26 cellular contexts compared by ENCODE assay signal in genomic region chr5:16669776-16670175, GRCh38. TPM values are rescaled to one million over a fixed set of nuclear protein-coding genes. Genes with fewer than 3 reads are reported as not detected.
DNase-seq lines count a peak whose midpoint lies in the region; ATAC-seq, FAIRE-seq and TF ChIP-seq lines count a peak whose summit lies in the region.
"Had no signal": no experiment of that assay in that cellular context is flagged by ENCODE, and none has a peak within 500 bp of the region (broad histone marks: within the 10 kb centered on the region; RNA-seq: fewer than 3 reads in every experiment).

No MANE protein-coding gene starts in this region.

- H3K36me3 Mint-ChIP-seq in astrocyte (ENCODE audit: low read depth, unreplicated experiment): peaks cover 17% of the 10 kb centered on the region
- H3K36me3 Mint-ChIP-seq: activated naive CD8-positive, alpha-beta T cell; CD8-positive, alpha-beta T cell; naive thymus-derived CD8-positive, alpha-beta T cell had no signal

- TF ChIP-seq CTCF in astrocyte (IDR thresholded peaks at IDR 0.05; ENCODE audit: insufficient read depth, low read depth, low read length) (no peak), fibroblast of lung (conservative IDR thresholded peaks at IDR 0.05 in 1 of 2, IDR thresholded peaks at IDR 0.05 in 1 of 2; ENCODE audit: low read depth in 1 of 2, low read length in 2 of 2) (no peak), omental fat pad (IDR thresholded peaks at IDR 0.05) (no peak)

- no peaks in the 10 kb centered on the region for H3K27me3 ChIP-seq in astrocyte (ENCODE audit: insufficient read depth, low read length)
- H3K27me3 ChIP-seq in fibroblast of lung (ENCODE audit: control insufficient read depth, insufficient read depth, low read length): no peaks in the 10 kb centered on the region
- H3K27me3 ChIP-seq: MG63, stomach had no signal

- H2AFZ ChIP-seq in astrocyte (ENCODE audit: low read depth, low read length) (no peak overlapping the region), fibroblast of lung (ENCODE audit: low read length) (no peak overlapping the region)

- H3K4me2 ChIP-seq in astrocyte (ENCODE audit: low read length) (no peak overlapping the region), fibroblast of lung (ENCODE audit: extremely low read depth, insufficient read depth, low read length) (no peak overlapping the region)

- no peak overlapping the region for H3K4me3 Mint-ChIP-seq in astrocyte (ENCODE audit: unreplicated experiment)
- H3K4me3 Mint-ChIP-seq: activated B cell treated with CpG ODN at 0.5 μM for 24 hours; activated naive CD8-positive, alpha-beta T cell; CD8-positive, alpha-beta T cell; effector memory CD8-positive, alpha-beta T cell; naive thymus-derived CD8-positive, alpha-beta T cell; T-helper 17 cell had no signal

- no peaks in the 10 kb centered on the region for H3K27me3 Mint-ChIP-seq in astrocyte (ENCODE audit: low read depth, unreplicated experiment)
- H3K27me3 Mint-ChIP-seq: activated B cell treated with CpG ODN at 0.5 μM for 24 hours; activated naive CD8-positive, alpha-beta T cell; naive thymus-derived CD8-positive, alpha-beta T cell had no signal

- H3K4me3 ChIP-seq in astrocyte (ENCODE audit: insufficient read depth, low read depth, low read length) (no peak overlapping the region), fibroblast of lung (replicated peaks in 1 of 4; ENCODE audit: control extremely low read depth in 1 of 4, insufficient read depth in 1 of 4, low read depth in 3 of 4, low read length in 4 of 4) (no peak overlapping the region)
- H3K4me3 ChIP-seq: MG63, stomach had no signal

- ATAC-seq in omental fat pad (ENCODE audit: low FRiP score) (peak; percentile 33), GM19395 (IDR thresholded peaks at IDR 0.05; ENCODE audit: unreplicated experiment) (no peak)
- ATAC-seq: CD8-positive, alpha-beta T cell; effector memory CD8-positive, alpha-beta T cell; HCT116; naive thymus-derived CD8-positive, alpha-beta T cell; T-helper 17 cell had no signal

- H3K79me2 ChIP-seq in astrocyte (ENCODE audit: insufficient read depth, low read length) (no peaks in the 10 kb centered on the region), fibroblast of lung (ENCODE audit: control insufficient read depth, insufficient read depth, low read length) (no peaks in the 10 kb centered on the region)

- no peak for FAIRE-seq in astrocyte (lab: Jason Lieb, UNC)
- no peak for FAIRE-seq in GM19239 (lab: Jason Lieb, UNC)
- FAIRE-seq: kidney, small intestine had no signal

- no peaks in the 10 kb centered on the region for H3K4me1 ChIP-seq in astrocyte (ENCODE audit: insufficient read depth, low read length)
- peaks cover 4% of the 10 kb centered on the region for H3K4me1 ChIP-seq in fibroblast of lung (ENCODE audit: control insufficient read depth, extremely low read depth, insufficient read depth, low read length)

- H3K27ac Mint-ChIP-seq in astrocyte (ENCODE audit: unreplicated experiment): no peak overlapping the region
- H3K27ac Mint-ChIP-seq: activated B cell treated with CpG ODN at 0.5 μM for 24 hours; activated naive CD8-positive, alpha-beta T cell; CD8-positive, alpha-beta T cell; effector memory CD8-positive, alpha-beta T cell; naive thymus-derived CD8-positive, alpha-beta T cell; T-helper 17 cell had no signal

- no peak overlapping the region for H3K27ac ChIP-seq in astrocyte (ENCODE audit: low read depth, low read length)
- no peak overlapping the region for H3K27ac ChIP-seq in fibroblast of lung (ENCODE audit: insufficient read depth, low read length)
- H3K27ac ChIP-seq: HL-60 had no signal

- DNase-seq in EH (ENCODE audit: low read depth) (peak; percentile 81), astrocyte (ENCODE audit: low read depth) (peak; percentile 76), fibroblast of lung (ENCODE audit: low read depth in 2 of 2) (peak; percentile 79 to 91), omental fat pad (ENCODE audit: low spot score) (no peak), DMS53 treated with DMSO at 0.1 percent for 48 hours (lab: John Stamatoyannopoulos, UW; ENCODE audit: unreplicated experiment) (no peak), NCI-H1105 (lab: John Stamatoyannopoulos, UW) (no peak), GM19239 (ENCODE audit: insufficient read length, low spot score) (no peak)
- DNase-seq: activated B cell treated with CpG ODN at 0.5 μM for 24 hours; activated CD8-positive, alpha-beta memory T cell treated with anti-CD3 and anti-CD28 coated beads for 24 hours; caudate nucleus; CD8-positive, alpha-beta T cell; effector memory CD8-positive, alpha-beta T cell; foreskin melanocyte; kidney; MG63; naive thymus-derived CD8-positive, alpha-beta T cell; NCI-H146; SHP77; small intestine; stimulated activated CD4-positive, alpha-beta T cell treated with anti-CD3 and anti-CD28 coated beads, Interleukin-4, amount 100 ng/mL, for 1 hour; stomach; T-helper 17 cell had no signal

- no peaks in the 10 kb centered on the region for H3K9me3 ChIP-seq in astrocyte (ENCODE audit: insufficient read depth, low read depth, low read length)
- H3K9me3 ChIP-seq in fibroblast of lung (ENCODE audit: control insufficient read depth, insufficient read depth, low read depth, low read length): no peaks in the 10 kb centered on the region
- H3K9me3 ChIP-seq: MG63, stomach had no signal

- H3K4me1 Mint-ChIP-seq in astrocyte (ENCODE audit: low read depth, unreplicated experiment): no peaks in the 10 kb centered on the region
- H3K4me1 Mint-ChIP-seq: activated B cell treated with CpG ODN at 0.5 μM for 24 hours had no signal

- H3K36me3 ChIP-seq in astrocyte (ENCODE audit: insufficient read depth, low read length) (peaks cover 69% of the 10 kb centered on the region), fibroblast of lung (ENCODE audit: control insufficient read depth, insufficient read depth, low read length) (peaks cover 27% of the 10 kb centered on the region)

- H4K20me1 ChIP-seq in astrocyte (ENCODE audit: insufficient read depth, low read length) (peaks cover 38% of the 10 kb centered on the region), fibroblast of lung (ENCODE audit: control insufficient read depth, extremely low read depth, insufficient read depth, low read length) (no peaks in the 10 kb centered on the region)

- no peaks in the 10 kb centered on the region for H3K9me3 Mint-ChIP-seq in astrocyte (ENCODE audit: unreplicated experiment)
- H3K9me3 Mint-ChIP-seq: activated B cell treated with CpG ODN at 0.5 μM for 24 hours; CD8-positive, alpha-beta T cell; effector memory CD8-positive, alpha-beta T cell; naive thymus-derived CD8-positive, alpha-beta T cell had no signal

- no peak overlapping the region for H3K9ac ChIP-seq in astrocyte (ENCODE audit: low read length)
- no peak overlapping the region for H3K9ac ChIP-seq in fibroblast of lung (ENCODE audit: insufficient read depth, low read length)

RNA-seq across cellular contexts. Expression of gene RETREG1, which starts 53.0 kb away (rescaled TPM):
- total RNA-seq in astrocyte: 0.98 and 1.5 TPM in 2 replicates
- total RNA-seq in fibroblast of lung: 0.51 and 0.99 TPM in 2 replicates
- polyA plus RNA-seq in fibroblast of lung: 0.19 and 0.41 TPM in 2 replicates
- 0.08 and 0.36 TPM in 2 replicates for polyA plus RNA-seq in fibroblast of lung (2012)
- 0.20 and 0.30 TPM in 2 replicates for polyA minus RNA-seq in fibroblast of lung (ENCODE audit: low replicate concordance)
- total RNA-seq in omental fat pad: 10 to 100 TPM; 22.5 to 73.3 (median 43.6) TPM

Comparison
In these comparisons a context has a peak if more than half of its experiments do, and no peak if none do; other contexts are left out.
1. DNase-seq: peak in EH (single experiment), astrocyte (single experiment) and fibroblast of lung (2 of 2); none in omental fat pad (single experiment), DMS53 treated with DMSO at 0.1 percent for 48 hours (single experiment), NCI-H1105 (single experiment) and GM19239 (single experiment).